In genomic region chr13:32011971-32012370, GRCh38 we compare ENCODE assay signal across 3 cellular contexts.
"Had no signal": no experiment of that assay in that cellular context is flagged by ENCODE, and none has a peak within 500 bp of the region (broad histone marks: within the 10 kb centered on the region; RNA-seq: fewer than 3 reads in every experiment).

No MANE protein-coding gene starts in this region.

- H3K4me3 ChIP-seq: GM12878 had no signal

- ATAC-seq: GM12878 had no signal

- DNase-seq: GDM1, GF-D8 had no signal
